ENCODE assay signal across 11 cellular contexts in genomic region chr9:96646081-96646991, GRCh38. TPM values are rescaled to one million over a fixed set of nuclear protein-coding genes. Genes with fewer than 3 reads are reported as not detected.
DNase-seq lines count a peak whose midpoint lies in the region; FAIRE-seq and TF ChIP-seq lines count a peak whose summit lies in the region.
"Had no signal": no experiment of that assay in that cellular context is flagged by ENCODE, and none has a peak within 500 bp of the region (broad histone marks: within the 10 kb centered on the region; RNA-seq: fewer than 3 reads in every experiment).

No MANE protein-coding gene starts in this region.

- peak overlapping the region; percentile 87 for H3K27ac ChIP-seq in skeletal muscle tissue (ENCODE audit: low read depth, low read length)
- H3K27ac ChIP-seq in kidney (ENCODE audit: low read depth in 2 of 2, low read length in 2 of 2) = no peak overlapping the region
- H3K27ac ChIP-seq: uterus had no signal

- TF ChIP-seq CTCF in foreskin fibroblast (IDR thresholded peaks at IDR 0.05; ENCODE audit: low read depth, low read length) = no peak
- no peak for TF ChIP-seq CTCF in kidney (IDR thresholded peaks at IDR 0.05; ENCODE audit: borderline replicate concordance, extremely low read depth, insufficient read depth)

- H3K9me3 ChIP-seq in skeletal muscle tissue (ENCODE audit: control insufficient read depth in 3 of 3, low read length in 3 of 3) (no peaks in the 10 kb centered on the region), kidney (ENCODE audit: control insufficient read depth in 1 of 2, low read length in 2 of 2) (no peaks in the 10 kb centered on the region)
- H3K9me3 ChIP-seq: uterus had no signal

- H3K4me3 ChIP-seq in foreskin fibroblast (ENCODE audit: low read depth in 1 of 2, low read length in 2 of 2) (no peak overlapping the region), skeletal muscle tissue (ENCODE audit: low read length in 3 of 3) (peak overlapping the region; percentile 3 to 27 (median 4)), kidney (ENCODE audit: low read length in 2 of 2) (no peak overlapping the region)
- H3K4me3 ChIP-seq: uterus had no signal

- H3K27me3 ChIP-seq in skeletal muscle tissue (ENCODE audit: control insufficient read depth in 3 of 3, insufficient read depth in 3 of 3, low read length in 3 of 3) = no peaks in the 10 kb centered on the region
- H3K27me3 ChIP-seq: uterus had no signal

- no peak for FAIRE-seq in kidney (lab: Jason Lieb, UNC)

- H3K4me1 ChIP-seq in skeletal muscle tissue (ENCODE audit: control insufficient read depth in 3 of 3, insufficient read depth in 3 of 3, low read length in 3 of 3) (peaks cover 13 to 14% (median 14%) of the 10 kb centered on the region in 3 donors), kidney (ENCODE audit: control insufficient read depth in 1 of 2, insufficient read depth in 1 of 2, low read depth in 1 of 2, low read length in 2 of 2) (no peaks in the 10 kb centered on the region)
- H3K4me1 ChIP-seq: uterus had no signal

- intact Hi-C loops in kidney (cut with DNase I) = no loop called here

- H3K36me3 ChIP-seq in skeletal muscle tissue (ENCODE audit: control insufficient read depth in 3 of 3, insufficient read depth in 3 of 3, low read length in 3 of 3) = peaks cover 2 to 19% (median 10%) of the 10 kb centered on the region in 3 donors
- H3K36me3 ChIP-seq in kidney (ENCODE audit: control insufficient read depth in 1 of 2, insufficient read depth in 2 of 2, low read length in 2 of 2) = peaks cover 2 to 11% of the 10 kb centered on the region in 2 donors
- H3K36me3 ChIP-seq: uterus had no signal

- DNase-seq in GDM1 (lab: John Stamatoyannopoulos, UW) (peak; percentile 14), RPMI7951 (ENCODE audit: low read depth) (peak; percentile 72), foreskin fibroblast (peak; percentile 86 to 91), kidney (no peak), NCI-H1694 treated with DMSO at 0.1 percent for 48 hours (lab: John Stamatoyannopoulos, UW) (no peak), NCI-H1105 treated with DMSO at 0.1 percent for 48 hours (lab: John Stamatoyannopoulos, UW) (no peak)
- DNase-seq in activated naive CD4-positive, alpha-beta T cell (lab: John Stamatoyannopoulos, UW) = no peak
- DNase-seq: NCI-H1048, T-helper 2 cell, uterus had no signal

- H3K9ac ChIP-seq in skeletal muscle tissue (ENCODE audit: low read depth in 1 of 3, low read length in 3 of 3) (peak overlapping the region in 2 of 3 donors; percentile 35 to 40), kidney (ENCODE audit: low read length in 2 of 2) (no peak overlapping the region)

RNA-seq across cellular contexts. Expression of gene PRXL2C, which starts 8.8 kb away (rescaled TPM):
- 23.7 and 26.7 TPM in 2 replicates for total RNA-seq in RPMI7951 (2014; rRNA removed; shearing (Covaris generic))
- 16.7 TPM for total RNA-seq in skeletal muscle tissue
- total RNA-seq in kidney = 19.8 TPM
- 6.4 TPM for polyA plus RNA-seq in kidney (ENCODE audit: insufficient read depth, low read depth, low replicate concordance)

RNA-seq across cellular contexts. Expression of gene CDC14B, which starts 26.7 kb away (rescaled TPM):
- 14.0 and 15.5 TPM in 2 replicates for total RNA-seq in RPMI7951 (2014; rRNA removed; shearing (Covaris generic))
- total RNA-seq in skeletal muscle tissue (45.9 TPM), kidney (19.6 TPM)
- 9.1 TPM for polyA plus RNA-seq in kidney (ENCODE audit: insufficient read depth, low read depth, low replicate concordance)

Comparison
In these comparisons a context has a peak if more than half of its experiments do, and no peak if none do; other contexts are left out.
1. DNase-seq: peak in GDM1 (single experiment), RPMI7951 (single experiment) and foreskin fibroblast (2 of 2); none in activated naive CD4-positive, alpha-beta T cell (0 of 4), kidney (single experiment), NCI-H1694 treated with DMSO at 0.1 percent for 48 hours (single experiment) and NCI-H1105 treated with DMSO at 0.1 percent for 48 hours (single experiment).
2. H3K4me3 ChIP-seq: peak in skeletal muscle tissue (3 of 3); none in foreskin fibroblast (0 of 2) and kidney (0 of 2).
3. H3K9ac ChIP-seq: peak in skeletal muscle tissue (2 of 3); none in kidney (0 of 2).